In the genomic region with DNA sequence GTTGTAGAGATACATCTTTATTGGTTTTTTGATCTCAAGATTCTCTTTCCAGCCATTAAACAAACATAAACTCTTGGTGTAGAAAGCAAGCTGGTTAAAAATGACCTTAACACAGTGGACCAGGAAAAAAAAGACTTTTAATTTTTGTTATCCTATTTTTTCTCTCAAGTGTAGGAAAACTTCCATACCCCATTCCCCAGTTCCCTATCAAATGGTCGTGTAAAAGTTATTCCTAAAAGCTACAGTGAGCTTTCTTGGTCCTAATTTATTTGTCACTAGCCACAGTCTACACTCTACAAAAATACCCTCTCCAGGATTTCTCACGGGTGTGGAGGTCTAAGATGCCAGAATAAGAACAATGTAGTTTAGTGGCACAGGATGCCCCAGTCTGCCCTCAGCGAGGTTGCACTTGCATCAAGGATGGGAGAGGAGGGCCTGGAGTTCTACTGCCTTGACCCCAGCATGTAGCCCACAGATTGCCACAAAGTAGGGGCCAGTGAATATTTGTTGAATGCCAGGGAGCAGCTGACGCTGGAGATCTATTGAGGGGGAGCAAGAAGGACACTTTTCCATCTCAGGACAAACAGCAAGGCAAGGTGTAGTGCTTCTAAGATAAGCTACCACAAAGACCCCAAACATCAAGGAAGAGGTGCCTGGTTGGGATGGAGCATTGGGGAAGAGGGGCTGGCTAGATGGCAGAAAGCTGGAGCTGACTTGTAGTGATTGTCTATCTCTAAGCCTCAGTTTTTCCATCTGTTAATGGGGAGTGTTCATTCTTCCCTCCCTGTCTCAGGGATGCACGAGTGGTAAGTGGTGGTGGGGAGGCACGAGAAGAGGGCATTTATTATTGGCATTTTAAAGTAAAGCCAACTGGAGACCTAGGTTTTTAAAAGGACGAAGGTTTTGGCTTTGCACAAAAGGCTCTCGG, we compare ENCODE assay signal across 10 cellular contexts. TPM values are rescaled to one million over a fixed set of nuclear protein-coding genes. Genes with fewer than 3 reads are reported as not detected.
DNase-seq lines count a peak whose midpoint lies in the region; ATAC-seq and TF ChIP-seq lines count a peak whose summit lies in the region.
"Had no signal": no experiment of that assay in that cellular context is flagged by ENCODE, and none has a peak within 500 bp of the region (broad histone marks: within the 10 kb centered on the region; RNA-seq: fewer than 3 reads in every experiment).

No MANE protein-coding gene starts in this region.

- H3K27me3 ChIP-seq in H7 (ENCODE audit: control insufficient read depth, insufficient read depth, low read length): peaks cover 31% of the 10 kb centered on the region
- peaks cover 10% of the 10 kb centered on the region for H3K27me3 ChIP-seq in OCI-LY3 (ENCODE audit: low read depth, low read length)
- H3K27me3 ChIP-seq in neuronal stem cell (ENCODE audit: control insufficient read depth in 3 of 3, insufficient read depth in 3 of 3, low read depth in 1 of 3, low read length in 3 of 3): peaks cover 0 to 28% (median 13%) of the 10 kb centered on the region in 3 experiments

- no peak overlapping the region for H3K14ac ChIP-seq in neuronal stem cell (ENCODE audit: low read length)

- peaks cover 19% of the 10 kb centered on the region for H3K4me1 ChIP-seq in OCI-LY3 (ENCODE audit: low read length)
- H3K4me1 ChIP-seq in neuronal stem cell (ENCODE audit: control insufficient read depth in 2 of 2, insufficient read depth in 1 of 2, low read depth in 1 of 2, low read length in 2 of 2): peaks cover 38 to 49% of the 10 kb centered on the region in 2 donors

- H3K9ac ChIP-seq in OCI-LY3 (ENCODE audit: low read length): no peak overlapping the region
- H3K9ac ChIP-seq in neuronal stem cell (ENCODE audit: low read depth, low read length, poor library complexity): no peak overlapping the region

- no peaks in the 10 kb centered on the region for H3K79me2 ChIP-seq in OCI-LY3 (ENCODE audit: low read length)

- H2AFZ ChIP-seq in OCI-LY3 (ENCODE audit: low read depth, low read length) (no peak overlapping the region), neuronal stem cell (ENCODE audit: low read length) (no peak overlapping the region)

- H3K23ac ChIP-seq in neuronal stem cell (ENCODE audit: low read depth, low read length, poor library complexity): no peak overlapping the region

- H3K4ac ChIP-seq in neuronal stem cell (ENCODE audit: low read length): no peak overlapping the region

- no peak overlapping the region for H2BK15ac ChIP-seq in neuronal stem cell (ENCODE audit: low read length)

- peaks cover 29% of the 10 kb centered on the region for H3K9me3 Mint-ChIP-seq in glutamatergic neuron (ENCODE audit: unreplicated experiment)

- peaks cover 44% of the 10 kb centered on the region for H3K4me1 Mint-ChIP-seq in glutamatergic neuron (ENCODE audit: low read depth, unreplicated experiment)

- DNase-seq in H7 (no peak), glutamatergic neuron (no peak), neuronal stem cell (ENCODE audit: low spot score) (no peak), NCI-H1092 (lab: John Stamatoyannopoulos, UW) (no peak), NCI-H1092 treated with DMSO at 0.1 percent for 48 hours (lab: John Stamatoyannopoulos, UW) (no peak), GF-D8 (lab: John Stamatoyannopoulos, UW) (no peak)
- DNase-seq: activated CD8-positive, alpha-beta T cell treated with anti-CD3 and anti-CD28 coated beads, Interleukin-2, amount 10 ng/mL, durations not matched to agents 7 days and 5 days; NCI-H187 had no signal

- ATAC-seq in GM21717 (IDR thresholded peaks at IDR 0.05; ENCODE audit: unreplicated experiment): no peak
- ATAC-seq: activated CD8-positive, alpha-beta T cell treated with anti-CD3 and anti-CD28 coated beads, Interleukin-2, amount 10 ng/mL, durations not matched to agents 7 days and 5 days had no signal

- H3K9me3 ChIP-seq in OCI-LY3 (ENCODE audit: insufficient read depth, low read length) (no peaks in the 10 kb centered on the region), neuronal stem cell (replicated peaks in 1 of 2; ENCODE audit: control insufficient read depth in 2 of 2, insufficient read depth in 1 of 2, low read depth in 1 of 2, low read length in 2 of 2) (peaks cover 0 to 6% of the 10 kb centered on the region in 2 donors)

- H3K27ac ChIP-seq in OCI-LY3 (ENCODE audit: low read length) (no peak overlapping the region), neuronal stem cell (replicated peaks; ENCODE audit: low read length) (no peak overlapping the region)

- H3K4me2 ChIP-seq in OCI-LY3 (ENCODE audit: low read length) (peak overlapping the region; percentile 95), neuronal stem cell (ENCODE audit: insufficient read depth, low read length, poor library complexity, severe bottlenecking) (peak overlapping the region; percentile 96)

- H3K27me3 Mint-ChIP-seq in glutamatergic neuron (ENCODE audit: unreplicated experiment): peaks cover 27% of the 10 kb centered on the region

- H3K27ac Mint-ChIP-seq in glutamatergic neuron (ENCODE audit: unreplicated experiment): peak overlapping the region; percentile 91
- H3K27ac Mint-ChIP-seq: activated CD8-positive, alpha-beta T cell treated with anti-CD3 and anti-CD28 coated beads, Interleukin-2, amount 10 ng/mL, durations not matched to agents 7 days and 5 days had no signal

- H4K20me1 ChIP-seq in OCI-LY3 (ENCODE audit: insufficient read depth, low read length): no peaks in the 10 kb centered on the region

- H3K36me3 Mint-ChIP-seq in glutamatergic neuron (ENCODE audit: unreplicated experiment): no peaks in the 10 kb centered on the region

- no peak overlapping the region for H2AK5ac ChIP-seq in neuronal stem cell (ENCODE audit: low read depth, low read length)

- 0 out of 2 replicates have a peak, but pooled peaks cover 1% of the 10 kb centered on the region for H3K36me3 ChIP-seq in H7 (replicated peaks; ENCODE audit: control insufficient read depth, insufficient read depth, low read length)
- no peaks in the 10 kb centered on the region for H3K36me3 ChIP-seq in OCI-LY3 (replicated peaks; ENCODE audit: low read depth, low read length)
- peaks cover 0 to 28% of the 10 kb centered on the region in 2 donors for H3K36me3 ChIP-seq in neuronal stem cell (replicated peaks in 1 of 2; ENCODE audit: control insufficient read depth in 2 of 2, insufficient read depth in 2 of 2, low read length in 2 of 2)

- TF ChIP-seq CTCF in OCI-LY3 (IDR thresholded peaks at IDR 0.05; ENCODE audit: low read depth, low read length): no peak
- no peak for TF ChIP-seq CTCF in glutamatergic neuron (IDR thresholded peaks at IDR 0.05; ENCODE audit: partially characterized antibody, unreplicated experiment)

- no peak overlapping the region for H3K18ac ChIP-seq in neuronal stem cell (ENCODE audit: low read length)

- H2BK5ac ChIP-seq in neuronal stem cell (ENCODE audit: low read length): no peak overlapping the region

- H2BK120ac ChIP-seq in neuronal stem cell (ENCODE audit: low read depth, low read length): no peak overlapping the region

- peak overlapping the region; percentile 91 for H3K4me3 Mint-ChIP-seq in glutamatergic neuron (ENCODE audit: unreplicated experiment)

- WGBS in neuronal stem cell (ENCODE audit: extremely low coverage in 2 of 2, insufficient read length in 2 of 2, insufficient replicate concordance in 1 of 2), 2 donors: no CpG with 5 or more reads among the region's 8 CpGs

- no peak overlapping the region for H2BK12ac ChIP-seq in neuronal stem cell (ENCODE audit: low read length)

- H4K8ac ChIP-seq in neuronal stem cell (ENCODE audit: low read depth, low read length): no peak overlapping the region

- no peaks in the 10 kb centered on the region for H3K79me1 ChIP-seq in neuronal stem cell (ENCODE audit: low read depth, low read length)

- H3K4me3 ChIP-seq in H7 (ENCODE audit: insufficient read depth, low read depth, low read length): peak overlapping the region; percentile 89
- peak overlapping the region; percentile 94; the same call in 1 of the 2 replicates for H3K4me3 ChIP-seq in OCI-LY3 (ENCODE audit: low read length)
- peak overlapping the region; percentile 91 to 93 for H3K4me3 ChIP-seq in neuronal stem cell (ENCODE audit: low read length in 2 of 2)

- H4K91ac ChIP-seq in neuronal stem cell (ENCODE audit: low read depth, low read length, poor library complexity): no peak overlapping the region

RNA-seq across cellular contexts. Expression of gene MYCL, which starts 1.8 kb away (rescaled TPM):
- total RNA-seq in H7 (2014; rRNA removed; shearing (Covaris generic)): 49.0 and 52.5 TPM in 2 replicates
- total RNA-seq in glutamatergic neuron (ENCODE audit: unreplicated experiment): 97.7 TPM
- 21.4 TPM for polyA plus RNA-seq in neuronal stem cell (2013, experiment 1 of 2)
- 21.2 TPM for polyA plus RNA-seq in neuronal stem cell (2013, experiment 2 of 2)
- total RNA-seq: activated CD8-positive, alpha-beta T cell treated with anti-CD3 and anti-CD28 coated beads, Interleukin-2, amount 10 ng/mL, durations not matched to agents 7 days and 5 days had no signal

RNA-seq across cellular contexts. Expression of gene TRIT1, which starts 16.6 kb away (rescaled TPM):
- 57.0 and 77.0 TPM in 2 replicates for total RNA-seq in H7 (2014; rRNA removed; shearing (Covaris generic))
- 35.5 TPM for total RNA-seq in glutamatergic neuron (ENCODE audit: unreplicated experiment)
- 33.8 TPM for polyA plus RNA-seq in neuronal stem cell (2013, experiment 1 of 2)
- polyA plus RNA-seq in neuronal stem cell (2013, experiment 2 of 2): 35.1 TPM

RNA-seq across cellular contexts. Expression of gene MFSD2A, which starts 55.1 kb away (rescaled TPM):
- 4.7 and 6.4 TPM in 2 replicates for total RNA-seq in H7 (2014; rRNA removed; shearing (Covaris generic))
- total RNA-seq in glutamatergic neuron (ENCODE audit: unreplicated experiment): 5.6 TPM
- polyA plus RNA-seq in neuronal stem cell (2013, experiment 1 of 2): 2.1 TPM
- polyA plus RNA-seq in neuronal stem cell (2013, experiment 2 of 2): 2.4 TPM
